8 cellular contexts compared by ENCODE assay signal in genomic region chr3:81352867-81353266, GRCh38.
DNase-seq lines count a peak whose midpoint lies in the region; ATAC-seq, FAIRE-seq and TF ChIP-seq lines count a peak whose summit lies in the region.

No MANE protein-coding gene starts in this region.

- intact Hi-C loops in naive thymus-derived CD4-positive, alpha-beta T cell (cut with micrococcal nuclease) = no loop called here
- intact Hi-C loops in pancreas (cut with DNase I) = no loop called here

- H3K27ac ChIP-seq in naive thymus-derived CD4-positive, alpha-beta T cell (ENCODE audit: low read depth, low read length) = no peak overlapping the region
- no peak overlapping the region for H3K27ac ChIP-seq in pancreas

- FAIRE-seq in pancreas (lab: Jason Lieb, UNC) = no peak

- CTCF ChIA-PET in WTC11 (lab: Charles Lee) = interaction anchor here (0.6 to 1.5 kb wide), 12 partner anchors 10 to 409 kb away, joined by 3 to 10 read pairs (median 4); no protein-coding TSS in a partner anchor
- CTCF ChIA-PET in naive thymus-derived CD4-positive, alpha-beta T cell (lab: Charles Lee) = no interaction called here

- H3K27me3 ChIP-seq in naive thymus-derived CD4-positive, alpha-beta T cell (ENCODE audit: control insufficient read depth in 2 of 2, insufficient read depth in 2 of 2, low read length in 2 of 2) = no peaks in the 10 kb centered on the region
- no peaks in the 10 kb centered on the region for H3K27me3 ChIP-seq in pancreas

- TF ChIP-seq CTCF in GM12873 (IDR thresholded peaks at IDR 0.05; ENCODE audit: insufficient read depth, low read depth, low read length, missing control alignments) (peak; percentile 23), WTC11 (IDR thresholded peaks at IDR 0.05) (no peak), pancreas (IDR thresholded peaks at IDR 0.05) (no peak)

- POLR2A ChIA-PET in WTC11 (lab: Charles Lee) = interaction anchor here (0.7 kb wide), 1 partner anchor 518 kb away, joined by 3 read pairs; no protein-coding TSS in a partner anchor
- POLR2A ChIA-PET in naive thymus-derived CD4-positive, alpha-beta T cell (lab: Charles Lee) = no interaction called here

- H3K4me1 ChIP-seq in naive thymus-derived CD4-positive, alpha-beta T cell (ENCODE audit: control insufficient read depth in 2 of 2, insufficient read depth in 2 of 2, low read length in 2 of 2) = no peaks in the 10 kb centered on the region
- no peaks in the 10 kb centered on the region for H3K4me1 ChIP-seq in pancreas

- no peak overlapping the region for H3K4me3 Mint-ChIP-seq in WTC11
- no peak overlapping the region for H3K4me3 Mint-ChIP-seq in naive thymus-derived CD4-positive, alpha-beta T cell

- no peaks in the 10 kb centered on the region for H3K9me3 ChIP-seq in naive thymus-derived CD4-positive, alpha-beta T cell (ENCODE audit: control insufficient read depth in 2 of 3, low read length in 3 of 3)
- H3K9me3 ChIP-seq in pancreas = no peaks in the 10 kb centered on the region

- ATAC-seq in WTC11 (peak; percentile 90), pancreas (no peak), GM19324 (IDR thresholded peaks at IDR 0.05; ENCODE audit: low FRiP score, unreplicated experiment) (no peak)
- no peak for ATAC-seq in naive thymus-derived CD4-positive, alpha-beta T cell

- H3K36me3 Mint-ChIP-seq in WTC11 = peaks cover 8% of the 10 kb centered on the region
- no peaks in the 10 kb centered on the region for H3K36me3 Mint-ChIP-seq in naive thymus-derived CD4-positive, alpha-beta T cell

- H3K9me3 Mint-ChIP-seq in WTC11 = peaks cover 9% of the 10 kb centered on the region
- peaks cover 0 to 8% (median 4%) of the 10 kb centered on the region in 11 donors for H3K9me3 Mint-ChIP-seq in naive thymus-derived CD4-positive, alpha-beta T cell

- H3K36me3 ChIP-seq in naive thymus-derived CD4-positive, alpha-beta T cell (ENCODE audit: control insufficient read depth in 2 of 3, insufficient read depth in 3 of 3, low read length in 3 of 3) = no peaks in the 10 kb centered on the region
- H3K36me3 ChIP-seq in pancreas = no peaks in the 10 kb centered on the region

- H3K4me1 Mint-ChIP-seq in WTC11 = no peaks in the 10 kb centered on the region
- H3K4me1 Mint-ChIP-seq in naive thymus-derived CD4-positive, alpha-beta T cell = no peaks in the 10 kb centered on the region

- 44 to 50% methylated on average over 3 of the region's 3 CpGs for WGBS in pancreas, 2 donors

- H3K27ac Mint-ChIP-seq in WTC11 = no peak overlapping the region
- no peak overlapping the region for H3K27ac Mint-ChIP-seq in naive thymus-derived CD4-positive, alpha-beta T cell

- no peaks in the 10 kb centered on the region for H3K27me3 Mint-ChIP-seq in WTC11 (ENCODE audit: low read depth)
- H3K27me3 Mint-ChIP-seq in naive thymus-derived CD4-positive, alpha-beta T cell = no peaks in the 10 kb centered on the region

- DNase-seq in HPDE6-E6E7 (ENCODE audit: extremely low spot score) (peak; percentile 1), WTC11 (ENCODE audit: low spot score) (no peak), lung microvascular endothelial cell (ENCODE audit: low read depth in 2 of 2) (peak; percentile 58 to 65), pancreas (no peak)
- no peak for DNase-seq in naive thymus-derived CD4-positive, alpha-beta T cell
- DNase-seq in stimulated activated CD8-positive, alpha-beta memory T cell treated with anti-CD3 and anti-CD28 coated beads, Interleukin-4, amount 100 ng/mL, for 48 hours = no peak

- H3K4me3 ChIP-seq in naive thymus-derived CD4-positive, alpha-beta T cell (ENCODE audit: low read length) = no peak overlapping the region
- H3K4me3 ChIP-seq in pancreas = no peak overlapping the region

TF ChIP-seq in WTC11, 78 proteins besides CTCF, POLR2A, EP300 and RAD21:
- no peak for TF ChIP-seq IRF2 (CRISPR knock-in tag; IDR thresholded peaks at IDR 0.05; ENCODE audit: borderline replicate concordance, low read depth)
- no peak for TF ChIP-seq CREM (CRISPR knock-in tag; IDR thresholded peaks at IDR 0.05)

Comparison
In these comparisons a context has a peak if more than half of its experiments do, and no peak if none do; other contexts are left out.
1. DNase-seq: peak in HPDE6-E6E7 (single experiment) and lung microvascular endothelial cell (2 of 2); none in WTC11 (single experiment), naive thymus-derived CD4-positive, alpha-beta T cell (0 of 9), stimulated activated CD8-positive, alpha-beta memory T cell treated with anti-CD3 and anti-CD28 coated beads, Interleukin-4, amount 100 ng/mL, for 48 hours (single experiment) and pancreas (0 of 6).